28 cellular contexts compared by ENCODE assay signal in the genomic region with DNA sequence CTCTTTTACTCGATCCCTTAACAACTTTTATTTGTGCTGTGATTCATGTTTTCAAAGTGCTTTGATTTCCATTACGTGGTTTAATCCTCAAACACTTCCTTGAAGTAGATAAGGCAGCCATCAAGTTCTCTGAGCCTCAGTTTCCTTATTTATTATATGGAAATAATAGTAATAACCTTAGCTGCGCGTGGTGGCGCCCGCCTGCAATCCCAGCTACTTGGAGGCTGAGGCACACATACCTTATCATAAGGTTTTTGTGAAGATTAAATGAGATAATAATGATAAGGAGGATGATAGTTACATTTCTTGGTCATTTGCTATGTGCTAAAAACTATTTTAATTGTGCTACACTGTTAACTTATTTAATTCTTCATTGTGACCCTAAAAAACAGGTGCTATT.
"Had no signal": no experiment of that assay in that cellular context is flagged by ENCODE, and none has a peak within 500 bp of the region (broad histone marks: within the 10 kb centered on the region; RNA-seq: fewer than 3 reads in every experiment).

No MANE protein-coding gene starts in this region.

- DNase-seq: Karpas-422, Kasumi-1, KG1, MG63, MM.1S, MV-4-11, NCI-H1048, NCI-H1092, NCI-H1092 treated with DMSO at 0.1 percent for 48 hours, NCI-H1105, NCI-H1417 treated with DMSO at 0.1 percent for 48 hours, NCI-H146, NCI-H1694, NCI-H1694 treated with DMSO at 0.1 percent for 48 hours, NCI-H187, NCI-H1930, NCI-H2029, NCI-H2029 treated with DMSO at 0.1 percent for 48 hours, NCI-H2081 treated with DMSO at 0.1 percent for 48 hours, NCI-H2107, NCI-H2171, NCI-H226, NCI-H345, NCI-H446, NCI-H446 treated with DMSO at 0.1 percent for 48 hours, NCI-H510A, NCI-H510A treated with DMSO at 0.1 percent for 48 hours had no signal

- H3K27me3 ChIP-seq: MG63 had no signal

- H3K9ac ChIP-seq: KMS-11 had no signal

- H3K4me3 ChIP-seq: MG63 had no signal

- H3K9me3 ChIP-seq: MG63 had no signal

- H3K36me3 ChIP-seq: MG63 had no signal

- H3K27ac ChIP-seq: KMS-11 had no signal
